In genomic region chr14:71703477-71703876, GRCh38 we compare ENCODE assay signal across 14 cellular contexts.
A peak's percentile ranks its signal among the peaks of the same experiment; 100 is the strongest.
DNase-seq lines count a peak whose midpoint lies in the region; ATAC-seq, FAIRE-seq and TF ChIP-seq lines count a peak whose summit lies in the region.
"Had no signal": no experiment of that assay in that cellular context is flagged by ENCODE, and none has a peak within 500 bp of the region (broad histone marks: within the 10 kb centered on the region; RNA-seq: fewer than 3 reads in every experiment).

No MANE protein-coding gene starts in this region.

- peaks cover 7% of the 10 kb centered on the region for H3K9me3 Mint-ChIP-seq in T-helper 2 cell treated with Interferon-gamma antibody and Interleukin-4, amounts not matched to agents 5 μg/mL and 100 μg/mL, for 36 hours
- H3K9me3 Mint-ChIP-seq in astrocyte (ENCODE audit: unreplicated experiment) = no peaks in the 10 kb centered on the region
- no peaks in the 10 kb centered on the region for H3K9me3 Mint-ChIP-seq in stimulated activated naive B cell treated with anti-CD40 and anti-IgM and Interleukin-4, amounts not matched to agents 10 μg/mL and 1 μg/mL and 100 μg/mL, for 72 hours
- H3K9me3 Mint-ChIP-seq in activated naive CD4-positive, alpha-beta T cell treated with anti-CD3 and anti-CD28 coated beads for 36 hours = no peaks in the 10 kb centered on the region
- H3K9me3 Mint-ChIP-seq: activated naive CD4-positive, alpha-beta T cell treated with anti-CD3 and anti-CD28 coated beads, Interleukin-2, amount 50 U/mL, for 72 hours had no signal

- DNase-seq in T-helper 2 cell treated with Interferon-gamma antibody and Interleukin-4, amounts not matched to agents 5 μg/mL and 100 μg/mL, for 36 hours (ENCODE audit: low spot score) = no peak
- DNase-seq in T-helper 2 cell (no peak), astrocyte (ENCODE audit: low read depth) (peak; percentile 75), heart left ventricle (peak in 2 of 5 donors; percentile 16 to 26), NOMO-1 treated with dmso at 0.1 percent for 144 hours (lab: John Stamatoyannopoulos, UW; ENCODE audit: unreplicated experiment) (no peak)
- no peak for DNase-seq in stimulated activated naive B cell treated with anti-CD40 and anti-IgM and Interleukin-4, amounts not matched to agents 10 μg/mL and 1 μg/mL and 100 μg/mL, for 72 hours
- DNase-seq in activated naive CD4-positive, alpha-beta T cell treated with anti-CD3 and anti-CD28 coated beads for 36 hours = no peak
- DNase-seq: MM.1S had no signal

- no peaks in the 10 kb centered on the region for H3K79me2 ChIP-seq in astrocyte (ENCODE audit: insufficient read depth, low read length)
- H3K79me2 ChIP-seq: parathyroid adenoma had no signal

- no peak for TF ChIP-seq POLR2A in heart left ventricle (IDR thresholded peaks at IDR 0.05)

- CTCF ChIA-PET in activated naive CD4-positive, alpha-beta T cell treated with anti-CD3 and anti-CD28 coated beads for 36 hours (lab: Charles Lee) = no interaction called here

- H3K36me3 Mint-ChIP-seq in T-helper 2 cell treated with Interferon-gamma antibody and Interleukin-4, amounts not matched to agents 5 μg/mL and 100 μg/mL, for 36 hours (ENCODE audit: low read depth) = peaks cover 51% of the 10 kb centered on the region
- H3K36me3 Mint-ChIP-seq in astrocyte (ENCODE audit: low read depth, unreplicated experiment) = peaks cover 13% of the 10 kb centered on the region
- H3K36me3 Mint-ChIP-seq in stimulated activated naive B cell treated with anti-CD40 and anti-IgM and Interleukin-4, amounts not matched to agents 10 μg/mL and 1 μg/mL and 100 μg/mL, for 72 hours = peaks cover 40 to 57% of the 10 kb centered on the region in 2 donors
- peaks cover 29% of the 10 kb centered on the region for H3K36me3 Mint-ChIP-seq in activated naive CD4-positive, alpha-beta T cell treated with anti-CD3 and anti-CD28 coated beads for 36 hours (ENCODE audit: low read depth)

- intact Hi-C loops in heart left ventricle (cut with DNase I) = no loop called here
- intact Hi-C loops in activated naive CD4-positive, alpha-beta T cell treated with anti-CD3 and anti-CD28 coated beads for 36 hours (cut with micrococcal nuclease) = no loop called here

- peak overlapping the region; percentile 24 for H3K4me2 ChIP-seq in astrocyte (ENCODE audit: low read length)
- H3K4me2 ChIP-seq: A549 had no signal

- H3K9ac ChIP-seq in astrocyte (ENCODE audit: low read length) = peak overlapping the region; percentile 8
- H3K9ac ChIP-seq: parathyroid adenoma had no signal

- H3K4me1 ChIP-seq in astrocyte (ENCODE audit: insufficient read depth, low read length) (peaks cover 6% of the 10 kb centered on the region), heart left ventricle (peaks cover 0 to 13% (median 0%) of the 10 kb centered on the region in 12 donors)
- H3K4me1 ChIP-seq: A549, parathyroid adenoma had no signal

- WGBS in heart left ventricle, 4 donors = 6 to 16% (median 8%) methylated on average over 4 of the region's 4 CpGs

- no peaks in the 10 kb centered on the region for H4K20me1 ChIP-seq in astrocyte (ENCODE audit: insufficient read depth, low read length)

- H3K4me1 Mint-ChIP-seq in T-helper 2 cell treated with Interferon-gamma antibody and Interleukin-4, amounts not matched to agents 5 μg/mL and 100 μg/mL, for 36 hours (ENCODE audit: low read depth) = peaks cover 45% of the 10 kb centered on the region
- peaks cover 18% of the 10 kb centered on the region for H3K4me1 Mint-ChIP-seq in astrocyte (ENCODE audit: low read depth, unreplicated experiment)
- no peaks in the 10 kb centered on the region for H3K4me1 Mint-ChIP-seq in stimulated activated naive B cell treated with anti-CD40 and anti-IgM and Interleukin-4, amounts not matched to agents 10 μg/mL and 1 μg/mL and 100 μg/mL, for 72 hours
- no peaks in the 10 kb centered on the region for H3K4me1 Mint-ChIP-seq in activated naive CD4-positive, alpha-beta T cell treated with anti-CD3 and anti-CD28 coated beads for 36 hours (ENCODE audit: low read depth)

- no peak for FAIRE-seq in astrocyte (lab: Jason Lieb, UNC)
- FAIRE-seq: A549, islet of Langerhans had no signal

- H3K27ac ChIP-seq in astrocyte (ENCODE audit: low read depth, low read length) (peak overlapping the region; percentile 7), heart left ventricle (no peak overlapping the region)
- H3K27ac ChIP-seq: A549, epithelial cell of prostate, parathyroid adenoma had no signal

- H3K27me3 ChIP-seq in astrocyte (ENCODE audit: insufficient read depth, low read length) (no peaks in the 10 kb centered on the region), heart left ventricle (no peaks in the 10 kb centered on the region)

- no peak for TF ChIP-seq CTCF in astrocyte (IDR thresholded peaks at IDR 0.05; ENCODE audit: insufficient read depth, low read depth, low read length)
- TF ChIP-seq CTCF in heart left ventricle (IDR thresholded peaks at IDR 0.05) = no peak

- H3K27ac Mint-ChIP-seq in T-helper 2 cell treated with Interferon-gamma antibody and Interleukin-4, amounts not matched to agents 5 μg/mL and 100 μg/mL, for 36 hours = peak overlapping the region; percentile 31
- peak overlapping the region; percentile 43 for H3K27ac Mint-ChIP-seq in astrocyte (ENCODE audit: unreplicated experiment)
- H3K27ac Mint-ChIP-seq in stimulated activated naive B cell treated with anti-CD40 and anti-IgM and Interleukin-4, amounts not matched to agents 10 μg/mL and 1 μg/mL and 100 μg/mL, for 72 hours = peak overlapping the region; percentile 43
- no peak overlapping the region for H3K27ac Mint-ChIP-seq in activated naive CD4-positive, alpha-beta T cell treated with anti-CD3 and anti-CD28 coated beads for 36 hours
- H3K27ac Mint-ChIP-seq: activated naive CD4-positive, alpha-beta T cell treated with anti-CD3 and anti-CD28 coated beads, Interleukin-2, amount 50 U/mL, for 72 hours had no signal

- H3K4me3 Mint-ChIP-seq in T-helper 2 cell treated with Interferon-gamma antibody and Interleukin-4, amounts not matched to agents 5 μg/mL and 100 μg/mL, for 36 hours = peak overlapping the region; percentile 74
- no peak overlapping the region for H3K4me3 Mint-ChIP-seq in astrocyte (ENCODE audit: unreplicated experiment)
- H3K4me3 Mint-ChIP-seq in stimulated activated naive B cell treated with anti-CD40 and anti-IgM and Interleukin-4, amounts not matched to agents 10 μg/mL and 1 μg/mL and 100 μg/mL, for 72 hours = no peak overlapping the region
- H3K4me3 Mint-ChIP-seq in activated naive CD4-positive, alpha-beta T cell treated with anti-CD3 and anti-CD28 coated beads for 36 hours = no peak overlapping the region

- H3K9me3 ChIP-seq in astrocyte (ENCODE audit: insufficient read depth, low read depth, low read length) = no peaks in the 10 kb centered on the region
- no peaks in the 10 kb centered on the region for H3K9me3 ChIP-seq in heart left ventricle
- H3K9me3 ChIP-seq: A549 had no signal

- no peaks in the 10 kb centered on the region for H3K27me3 Mint-ChIP-seq in T-helper 2 cell treated with Interferon-gamma antibody and Interleukin-4, amounts not matched to agents 5 μg/mL and 100 μg/mL, for 36 hours (ENCODE audit: low read depth)
- H3K27me3 Mint-ChIP-seq in astrocyte (ENCODE audit: low read depth, unreplicated experiment) = no peaks in the 10 kb centered on the region
- H3K27me3 Mint-ChIP-seq in stimulated activated naive B cell treated with anti-CD40 and anti-IgM and Interleukin-4, amounts not matched to agents 10 μg/mL and 1 μg/mL and 100 μg/mL, for 72 hours = no peaks in the 10 kb centered on the region
- no peaks in the 10 kb centered on the region for H3K27me3 Mint-ChIP-seq in activated naive CD4-positive, alpha-beta T cell treated with anti-CD3 and anti-CD28 coated beads for 36 hours (ENCODE audit: low read depth)

- ATAC-seq in heart left ventricle (peak in 3 of 4 donors; percentile 43 to 68 (median 59)), GM19467 (IDR thresholded peaks at IDR 0.05; ENCODE audit: unreplicated experiment) (no peak)
- ATAC-seq in stimulated activated naive B cell treated with anti-CD40 and anti-IgM and Interleukin-4, amounts not matched to agents 10 μg/mL and 1 μg/mL and 100 μg/mL, for 72 hours (replicated peaks) = no peak
- ATAC-seq: A549; activated naive CD4-positive, alpha-beta T cell treated with anti-CD3 and anti-CD28 coated beads, Interleukin-2, amount 50 U/mL, for 72 hours had no signal

- H3K4me3 ChIP-seq in astrocyte (ENCODE audit: insufficient read depth, low read depth, low read length) (no peak overlapping the region), heart left ventricle (no peak overlapping the region)
- H3K4me3 ChIP-seq: A549 had no signal

- no peak overlapping the region for H2AFZ ChIP-seq in astrocyte (ENCODE audit: low read depth, low read length)
- H2AFZ ChIP-seq: parathyroid adenoma had no signal

- H3K36me3 ChIP-seq in astrocyte (ENCODE audit: insufficient read depth, low read length) (peaks cover 11% of the 10 kb centered on the region), heart left ventricle (peaks cover 0 to 15% (median 0%) of the 10 kb centered on the region in 9 donors)

Comparison
In these comparisons a context has a peak if more than half of its experiments do, and no peak if none do; other contexts are left out.
1. ATAC-seq: peak in heart left ventricle (3 of 4); none in stimulated activated naive B cell treated with anti-CD40 and anti-IgM and Interleukin-4, amounts not matched to agents 10 μg/mL and 1 μg/mL and 100 μg/mL, for 72 hours (0 of 2) and GM19467 (single experiment).